26 cellular contexts compared by ENCODE assay signal in genomic region chr1:157941939-157942338, GRCh38. TPM values are rescaled to one million over a fixed set of nuclear protein-coding genes. Genes with fewer than 3 reads are reported as not detected.
"Had no signal": no experiment of that assay in that cellular context is flagged by ENCODE, and none has a peak within 500 bp of the region (broad histone marks: within the 10 kb centered on the region; RNA-seq: fewer than 3 reads in every experiment).

No MANE protein-coding gene starts in this region.

- H3K4me1 ChIP-seq: neural progenitor cell, parathyroid adenoma, psoas muscle, right lobe of liver, stomach, thyroid gland, tibial nerve, upper lobe of left lung, vagina had no signal

- H3K9me3 ChIP-seq: ovary, psoas muscle, right lobe of liver, spleen, stomach, thoracic aorta, thyroid gland, tibial nerve, upper lobe of left lung, vagina had no signal

- H3K27ac ChIP-seq: neural progenitor cell, ovary, parathyroid adenoma, psoas muscle, right lobe of liver, skin epidermis, spleen, stomach, thoracic aorta, thyroid gland, tibial nerve, upper lobe of left lung, vagina had no signal

- H3K36me3 ChIP-seq: neural progenitor cell, ovary, right lobe of liver, spleen, stomach, thoracic aorta, thyroid gland, tibial nerve, upper lobe of left lung, vagina had no signal

- DNase-seq: naive thymus-derived CD4-positive, alpha-beta T cell; natural killer cell; occipital lobe; ovary; posterior cingulate gyrus; psoas muscle; right lobe of liver; spleen; stimulated activated CD4-positive, alpha-beta T cell treated with anti-CD3 and anti-CD28 coated beads, Interleukin-12 subunit alpha, Interleukin-12 subunit beta, amount 100 ng/mL, for 4 hours; stimulated activated CD4-positive, alpha-beta T cell treated with anti-CD3 and anti-CD28 coated beads, Interleukin-1b, Interleukin-23, amount 100 ng/mL, for 48 hours; stimulated activated CD4-positive, alpha-beta T cell treated with anti-CD3 and anti-CD28 coated beads, Interleukin-4, amount 100 ng/mL, for 1 hour; stimulated activated CD4-positive, alpha-beta T cell treated with anti-CD3 and anti-CD28 coated beads, Interleukin-4, amount 100 ng/mL, for 4 hours; stimulated activated CD8-positive, alpha-beta memory T cell treated with anti-CD3 and anti-CD28 coated beads, Interleukin-4, amount 100 ng/mL, for 48 hours; stimulated activated naive B cell treated with anti-CD40 and anti-IgM and Interleukin-4, amounts not matched to agents 10 μg/mL and 1 μg/mL and 100 μg/mL, for 72 hours; stimulated activated naive CD4-positive, alpha-beta T cell treated with Interleukin-2 at 50 U/mL for 16 hours; stomach; thyroid gland; trophoblast cell; upper lobe of left lung had no signal

- ATAC-seq: naive thymus-derived CD4-positive, alpha-beta T cell; natural killer cell; psoas muscle; right lobe of liver; stimulated activated naive B cell treated with anti-CD40 and anti-IgM and Interleukin-4, amounts not matched to agents 10 μg/mL and 1 μg/mL and 100 μg/mL, for 72 hours had no signal

- H3K27me3 ChIP-seq: neural progenitor cell, ovary, right lobe of liver, thyroid gland, tibial nerve, upper lobe of left lung, vagina had no signal

- H3K4me3 ChIP-seq: neural progenitor cell, ovary, psoas muscle, right lobe of liver, skin epidermis, smooth muscle cell, spleen, stomach, thoracic aorta, thyroid gland, tibial nerve, upper lobe of left lung, vagina had no signal

RNA-seq across cellular contexts. Expression of gene KIRREL1, which starts 51.5 kb away (rescaled TPM):
- total RNA-seq: naive thymus-derived CD4-positive, alpha-beta T cell; natural killer cell had no signal
